In the genomic region with DNA sequence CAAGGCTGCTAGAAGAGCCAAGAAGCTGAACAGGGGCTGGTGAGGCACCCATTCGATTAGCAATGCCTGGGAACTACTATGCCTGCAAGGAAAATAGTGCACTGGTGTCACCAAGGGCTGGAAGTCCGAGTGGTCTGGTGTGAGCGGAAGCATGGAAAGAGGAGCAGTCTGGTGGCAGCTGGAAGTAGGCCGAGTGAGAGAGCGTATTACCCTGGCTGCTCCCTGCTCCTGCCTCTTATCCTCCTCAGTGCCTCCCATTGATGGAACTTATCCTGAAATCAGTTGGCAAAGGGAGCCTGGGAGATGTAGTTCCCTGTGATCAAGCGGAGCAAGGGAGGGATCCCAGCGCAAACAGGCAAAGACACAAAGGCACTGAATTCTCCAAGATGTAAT, we compare ENCODE assay signal across 9 cellular contexts. TPM values are rescaled to one million over a fixed set of nuclear protein-coding genes. Genes with fewer than 3 reads are reported as not detected.
DNase-seq lines count a peak whose midpoint lies in the region; ATAC-seq lines count a peak whose summit lies in the region.
"Had no signal": no experiment of that assay in that cellular context is flagged by ENCODE, and none has a peak within 500 bp of the region (broad histone marks: within the 10 kb centered on the region; RNA-seq: fewer than 3 reads in every experiment).

No MANE protein-coding gene starts in this region.

- H3K27me3 ChIP-seq in thymus (ENCODE audit: control insufficient read depth, insufficient read depth) = no peaks in the 10 kb centered on the region

- H3K4me3 Mint-ChIP-seq in activated CD8-positive, alpha-beta memory T cell treated with anti-CD3 and anti-CD28 coated beads, Interleukin-2, amount 10 ng/mL, durations not matched to agents 7 days and 5 days = peak overlapping the region; percentile 72
- peak overlapping the region; percentile 70 for H3K4me3 Mint-ChIP-seq in activated CD4-positive, alpha-beta memory T cell treated with anti-CD3 and anti-CD28 coated beads, Interleukin-2, amount 10 ng/mL, durations not matched to agents 7 days and 5 days

- H3K4me3 ChIP-seq in thymus (ENCODE audit: low read length) = peak overlapping the region; percentile 36

- no peaks in the 10 kb centered on the region for H3K27me3 Mint-ChIP-seq in activated CD8-positive, alpha-beta memory T cell treated with anti-CD3 and anti-CD28 coated beads, Interleukin-2, amount 10 ng/mL, durations not matched to agents 7 days and 5 days
- H3K27me3 Mint-ChIP-seq in activated CD4-positive, alpha-beta memory T cell treated with anti-CD3 and anti-CD28 coated beads, Interleukin-2, amount 10 ng/mL, durations not matched to agents 7 days and 5 days = no peaks in the 10 kb centered on the region

- peaks cover 38% of the 10 kb centered on the region for H3K36me3 Mint-ChIP-seq in activated CD8-positive, alpha-beta memory T cell treated with anti-CD3 and anti-CD28 coated beads, Interleukin-2, amount 10 ng/mL, durations not matched to agents 7 days and 5 days
- peaks cover 51% of the 10 kb centered on the region for H3K36me3 Mint-ChIP-seq in activated CD4-positive, alpha-beta memory T cell treated with anti-CD3 and anti-CD28 coated beads, Interleukin-2, amount 10 ng/mL, durations not matched to agents 7 days and 5 days (ENCODE audit: low read depth)

- ATAC-seq in activated CD8-positive, alpha-beta memory T cell treated with anti-CD3 and anti-CD28 coated beads, Interleukin-2, amount 10 ng/mL, durations not matched to agents 7 days and 5 days = no peak
- ATAC-seq: esophagus mucosa had no signal

- no peaks in the 10 kb centered on the region for H3K9me3 ChIP-seq in thymus (ENCODE audit: control insufficient read depth)

- peak overlapping the region; percentile 98 for H3K27ac Mint-ChIP-seq in activated CD8-positive, alpha-beta memory T cell treated with anti-CD3 and anti-CD28 coated beads, Interleukin-2, amount 10 ng/mL, durations not matched to agents 7 days and 5 days
- H3K27ac Mint-ChIP-seq in activated CD4-positive, alpha-beta memory T cell treated with anti-CD3 and anti-CD28 coated beads, Interleukin-2, amount 10 ng/mL, durations not matched to agents 7 days and 5 days = peak overlapping the region; percentile 99

- peak overlapping the region; percentile 85 for H3K27ac ChIP-seq in thymus (ENCODE audit: low read depth)

- H3K4me1 Mint-ChIP-seq in activated CD8-positive, alpha-beta memory T cell treated with anti-CD3 and anti-CD28 coated beads, Interleukin-2, amount 10 ng/mL, durations not matched to agents 7 days and 5 days = peaks cover 87% of the 10 kb centered on the region
- peaks cover 88% of the 10 kb centered on the region for H3K4me1 Mint-ChIP-seq in activated CD4-positive, alpha-beta memory T cell treated with anti-CD3 and anti-CD28 coated beads, Interleukin-2, amount 10 ng/mL, durations not matched to agents 7 days and 5 days

- POLR2A ChIA-PET in activated CD4-positive, alpha-beta memory T cell treated with anti-CD3 and anti-CD28 coated beads, Interleukin-2, amount 10 ng/mL, durations not matched to agents 7 days and 5 days (lab: Charles Lee) = interaction anchor here (2.0 to 28.4 kb wide), 5 partner anchors 1 to 343 kb away, joined by 7 to 997 read pairs (median 96); a partner anchor contains a TSS

- H3K9me3 Mint-ChIP-seq in activated CD8-positive, alpha-beta memory T cell treated with anti-CD3 and anti-CD28 coated beads, Interleukin-2, amount 10 ng/mL, durations not matched to agents 7 days and 5 days (ENCODE audit: low read depth) = no peaks in the 10 kb centered on the region
- H3K9me3 Mint-ChIP-seq in activated CD4-positive, alpha-beta memory T cell treated with anti-CD3 and anti-CD28 coated beads, Interleukin-2, amount 10 ng/mL, durations not matched to agents 7 days and 5 days = no peaks in the 10 kb centered on the region

- DNase-seq in activated CD8-positive, alpha-beta memory T cell treated with anti-CD3 and anti-CD28 coated beads, Interleukin-2, amount 10 ng/mL, durations not matched to agents 7 days and 5 days = no peak
- DNase-seq in activated CD8-positive, alpha-beta memory T cell treated with anti-CD3 and anti-CD28 coated beads, Interleukin-2, amount 50 U/mL, for 4 hours = no peak
- DNase-seq in activated CD4-positive, alpha-beta memory T cell treated with anti-CD3 and anti-CD28 coated beads, Interleukin-2, amount 10 ng/mL, durations not matched to agents 7 days and 5 days = no peak
- DNase-seq in islet precursor cell (peak; percentile 59), HPDE6-E6E7 (ENCODE audit: extremely low spot score) (no peak), GDM1 (lab: John Stamatoyannopoulos, UW) (no peak), DMS79 (lab: John Stamatoyannopoulos, UW) (no peak)

- H3K36me3 ChIP-seq in thymus (ENCODE audit: control insufficient read depth, insufficient read depth) = peaks cover 13% of the 10 kb centered on the region

- CTCF ChIA-PET in activated CD8-positive, alpha-beta memory T cell treated with anti-CD3 and anti-CD28 coated beads, Interleukin-2, amount 10 ng/mL, durations not matched to agents 7 days and 5 days (lab: Charles Lee) = interaction anchor here (0.9 to 6.5 kb wide), 7 partner anchors 9 to 67 kb away, joined by 3 to 40 read pairs (median 10); a partner anchor contains a TSS
- CTCF ChIA-PET in activated CD4-positive, alpha-beta memory T cell treated with anti-CD3 and anti-CD28 coated beads, Interleukin-2, amount 10 ng/mL, durations not matched to agents 7 days and 5 days (lab: Charles Lee) = interaction anchor here (2.0 to 5.7 kb wide), 3 partner anchors 10 to 21 kb away, joined by 9 to 48 read pairs (median 37); a partner anchor contains a TSS

- peaks cover 54% of the 10 kb centered on the region for H3K4me1 ChIP-seq in thymus (ENCODE audit: control insufficient read depth, insufficient read depth, low read length)

- WGBS in thymus = 97% methylated on average over 7 of the region's 7 CpGs

RNA-seq across cellular contexts. Expression of a gene that starts 9.6 kb away (rescaled TPM):
- 100 to 1,000 TPM; 116 to 145 TPM for total RNA-seq in activated CD8-positive, alpha-beta memory T cell treated with anti-CD3 and anti-CD28 coated beads, Interleukin-2, amount 10 ng/mL, durations not matched to agents 7 days and 5 days
- 100 to 1,000 TPM; 172 to 173 TPM for total RNA-seq in activated CD4-positive, alpha-beta memory T cell treated with anti-CD3 and anti-CD28 coated beads, Interleukin-2, amount 10 ng/mL, durations not matched to agents 7 days and 5 days
- polyA plus RNA-seq in thymus = 251 TPM
